18 cellular contexts compared by ENCODE assay signal in the genomic region with DNA sequence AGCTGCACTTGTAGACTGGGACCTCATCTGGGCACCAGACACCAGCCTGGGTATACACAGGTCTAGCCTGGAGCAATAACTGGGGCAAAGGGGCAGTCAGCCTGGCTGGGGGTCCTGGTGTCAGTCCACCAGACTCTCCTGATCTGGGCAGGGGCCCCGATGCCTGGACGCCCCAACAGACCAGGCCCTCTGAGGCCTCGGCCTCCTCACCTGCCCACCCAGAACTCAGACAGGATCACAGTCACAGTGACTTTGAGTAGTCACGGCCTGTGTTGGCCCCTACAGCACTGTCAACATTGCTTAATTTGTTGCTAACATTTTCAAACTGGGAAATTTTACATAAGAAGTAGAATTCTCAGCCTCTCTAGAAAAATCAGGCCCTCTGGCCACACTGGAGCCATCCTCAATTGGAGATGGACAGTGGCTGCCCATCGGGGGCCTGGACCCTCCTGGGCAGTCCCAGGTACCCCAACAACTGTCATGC. TPM values are rescaled to one million over a fixed set of nuclear protein-coding genes. Genes with fewer than 3 reads are reported as not detected.
DNase-seq lines count a peak whose midpoint lies in the region; ATAC-seq and TF ChIP-seq lines count a peak whose summit lies in the region.
"Had no signal": no experiment of that assay in that cellular context is flagged by ENCODE, and none has a peak within 500 bp of the region (broad histone marks: within the 10 kb centered on the region; RNA-seq: fewer than 3 reads in every experiment).

No MANE protein-coding gene starts in this region.

- WGBS in heart right ventricle, 2 donors, result 89 to 91% methylated on average over 5 of the region's 5 CpGs

- peaks cover 50% of the 10 kb centered on the region in 2 donors for H3K4me1 Mint-ChIP-seq in effector memory CD8-positive, alpha-beta T cell (ENCODE audit: low read depth in 2 of 2)
- H3K4me1 Mint-ChIP-seq in stimulated activated memory B cell treated with anti-CD40 and anti-IgM and Interleukin-4, amounts not matched to agents 10 μg/mL and 1 μg/mL and 100 μg/mL, for 72 hours, result peaks cover 77% of the 10 kb centered on the region

- TF ChIP-seq CTCF in heart right ventricle (IDR thresholded peaks at IDR 0.05) (no peak), RWPE1 (conservative IDR thresholded peaks at IDR 0.05; ENCODE audit: low read depth) (no peak)

- H3K27ac Mint-ChIP-seq in effector memory CD8-positive, alpha-beta T cell, result peak overlapping the region; percentile 15 to 73
- H3K27ac Mint-ChIP-seq in stimulated activated memory B cell treated with anti-CD40 and anti-IgM and Interleukin-4, amounts not matched to agents 10 μg/mL and 1 μg/mL and 100 μg/mL, for 72 hours, result peak overlapping the region; percentile 59
- H3K27ac Mint-ChIP-seq: activated B cell treated with CpG ODN at 0.5 μM for 24 hours had no signal

- peaks cover 0 to 75% (median 48%) of the 10 kb centered on the region in 9 donors for H3K36me3 ChIP-seq in heart right ventricle

- CTCF ChIA-PET in RWPE1 (lab: Yijun Ruan, JAX), result interaction anchor here (0.7 kb wide), 1 partner anchor 11 kb away, joined by 3 read pairs; no protein-coding TSS in a partner anchor

- no peak overlapping the region for H3K4me3 Mint-ChIP-seq in effector memory CD8-positive, alpha-beta T cell
- no peak overlapping the region for H3K4me3 Mint-ChIP-seq in stimulated activated memory B cell treated with anti-CD40 and anti-IgM and Interleukin-4, amounts not matched to agents 10 μg/mL and 1 μg/mL and 100 μg/mL, for 72 hours
- H3K4me3 Mint-ChIP-seq: activated B cell treated with CpG ODN at 0.5 μM for 24 hours, natural killer cell had no signal

- no peak for DNase-seq in heart right ventricle
- no peak for DNase-seq in cardiac septum (ENCODE audit: low spot score)
- no peak for DNase-seq in RWPE1 (ENCODE audit: low spot score)
- DNase-seq in effector memory CD8-positive, alpha-beta T cell, result no peak
- no peak for DNase-seq in NCI-H2227 (lab: John Stamatoyannopoulos, UW; ENCODE audit: unreplicated experiment)
- no peak for DNase-seq in NCI-H446 treated with DMSO at 0.1 percent for 48 hours (lab: John Stamatoyannopoulos, UW)
- DNase-seq: activated B cell treated with CpG ODN at 0.5 μM for 24 hours; DMS153; effector CD8-positive, alpha-beta T cell; MG63; natural killer cell; NCI-H2029 treated with DMSO at 0.1 percent for 48 hours; NCI-H748 treated with DMSO at 0.1 percent for 48 hours; trophoblast cell had no signal

- ATAC-seq in heart right ventricle (no peak), HG03280 (IDR thresholded peaks at IDR 0.05; ENCODE audit: unreplicated experiment) (no peak)
- no peak for ATAC-seq in effector memory CD8-positive, alpha-beta T cell (replicated peaks)
- no peak for ATAC-seq in stimulated activated memory B cell treated with anti-CD40 and anti-IgM and Interleukin-4, amounts not matched to agents 10 μg/mL and 1 μg/mL and 100 μg/mL, for 72 hours
- ATAC-seq: left lung, natural killer cell, sciatic nerve had no signal

- peaks cover 25 to 65% (median 54%) of the 10 kb centered on the region in 9 donors for H3K4me1 ChIP-seq in heart right ventricle

- H3K27me3 ChIP-seq in heart right ventricle, result no peaks in the 10 kb centered on the region
- H3K27me3 ChIP-seq: left lung, MG63 had no signal

- H3K9me3 ChIP-seq in heart right ventricle, result no peaks in the 10 kb centered on the region
- H3K9me3 ChIP-seq: left lung, MG63 had no signal

- peak overlapping the region in 9 of 10 donors; percentile 44 to 96 (median 93) for H3K27ac ChIP-seq in heart right ventricle
- peak overlapping the region; percentile 95 for H3K27ac ChIP-seq in RWPE1
- H3K27ac ChIP-seq: left lung had no signal

- intact Hi-C loops in heart right ventricle (cut with DNase I) (loop anchor here in 4 of 10 donors (2.0 to 10.0 kb wide), 6 partner anchors 44 to 222 kb away; a partner anchor contains a TSS), cardiac septum (cut with DNase I) (no loop called here)

- peak overlapping the region in 7 of 10 donors; percentile 25 to 49 (median 38) for H3K4me3 ChIP-seq in heart right ventricle
- H3K4me3 ChIP-seq: left lung, MG63 had no signal

- no peaks in the 10 kb centered on the region for H3K9me3 Mint-ChIP-seq in effector memory CD8-positive, alpha-beta T cell
- no peaks in the 10 kb centered on the region for H3K9me3 Mint-ChIP-seq in stimulated activated memory B cell treated with anti-CD40 and anti-IgM and Interleukin-4, amounts not matched to agents 10 μg/mL and 1 μg/mL and 100 μg/mL, for 72 hours
- H3K9me3 Mint-ChIP-seq: activated B cell treated with CpG ODN at 0.5 μM for 24 hours, natural killer cell had no signal

- POLR2A ChIA-PET in RWPE1 (lab: Yijun Ruan, JAX; ENCODE audit: low non-redundant PET), result no interaction called here

- H3K27me3 Mint-ChIP-seq in effector memory CD8-positive, alpha-beta T cell, result no peaks in the 10 kb centered on the region
- H3K27me3 Mint-ChIP-seq in stimulated activated memory B cell treated with anti-CD40 and anti-IgM and Interleukin-4, amounts not matched to agents 10 μg/mL and 1 μg/mL and 100 μg/mL, for 72 hours, result no peaks in the 10 kb centered on the region
- H3K27me3 Mint-ChIP-seq: activated B cell treated with CpG ODN at 0.5 μM for 24 hours had no signal

- H3K36me3 Mint-ChIP-seq in effector memory CD8-positive, alpha-beta T cell (ENCODE audit: insufficient read depth), result peaks cover 51% of the 10 kb centered on the region
- H3K36me3 Mint-ChIP-seq in stimulated activated memory B cell treated with anti-CD40 and anti-IgM and Interleukin-4, amounts not matched to agents 10 μg/mL and 1 μg/mL and 100 μg/mL, for 72 hours, result peaks cover 41% of the 10 kb centered on the region
- H3K36me3 Mint-ChIP-seq: natural killer cell had no signal

RNA-seq across cellular contexts. Expression of a gene that starts 5.8 kb away (rescaled TPM):
- total RNA-seq in heart right ventricle (100 to 1,000 TPM in 5 of 10 donors, 10 to 100 TPM in 5; 71.5 to 148 (median 99.1) TPM), cardiac septum (69.5 TPM)
- 10 to 100 TPM; 44.7 to 62.8 TPM for polyA plus RNA-seq in heart right ventricle

RNA-seq across cellular contexts. Expression of a gene that starts 7.7 kb away (rescaled TPM):
- under 1 TPM in 8 of 10 donors, not detected in 2; 0.12 to 0.46 (median 0.30) TPM for total RNA-seq in heart right ventricle
- polyA plus RNA-seq in heart right ventricle, result under 1 TPM in 1 of 2 donors, not detected in 1; 0.06 TPM
- 0.16 TPM for total RNA-seq in cardiac septum

RNA-seq across cellular contexts. Expression of a gene that starts 12.4 kb away (rescaled TPM):
- total RNA-seq in heart right ventricle (10 to 100 TPM in 2 of 10 donors, 1 to 10 TPM in 8; 5.2 to 17.6 (median 7.9) TPM), cardiac septum (8.9 TPM)
- polyA plus RNA-seq in heart right ventricle, result 10 to 100 TPM in 1 of 2 donors, 1 to 10 TPM in 1; 6.4 to 11.1 TPM

RNA-seq across cellular contexts. Expression of a gene that starts 35.2 kb away (rescaled TPM):
- total RNA-seq in heart right ventricle (100 to 1,000 TPM; 117 to 233 (median 177) TPM), cardiac septum (154 TPM)
- 10 to 100 TPM; 55.2 to 98.4 TPM for polyA plus RNA-seq in heart right ventricle

RNA-seq across cellular contexts. Expression of a gene that starts 45.3 kb away (rescaled TPM):
- total RNA-seq in heart right ventricle (10 to 100 TPM; 59.0 to 78.4 (median 71.6) TPM), cardiac septum (69.7 TPM)
- polyA plus RNA-seq in heart right ventricle, result 10 to 100 TPM; 19.3 to 33.5 TPM
